Comparison of ENCODE assay signal across 11 cellular contexts in genomic region chr6:128492386-128492785, GRCh38. TPM values are rescaled to one million over a fixed set of nuclear protein-coding genes. Genes with fewer than 3 reads are reported as not detected.
A peak's percentile ranks its signal among the peaks of the same experiment; 100 is the strongest.
DNase-seq lines count a peak whose midpoint lies in the region; ATAC-seq and TF ChIP-seq lines count a peak whose summit lies in the region.
"Had no signal": no experiment of that assay in that cellular context is flagged by ENCODE, and none has a peak within 500 bp of the region (broad histone marks: within the 10 kb centered on the region; RNA-seq: fewer than 3 reads in every experiment).

No MANE protein-coding gene starts in this region.

- intact Hi-C loops in right lobe of liver (cut with DNase I), result no loop called here

- no peaks in the 10 kb centered on the region for H3K36me3 ChIP-seq in right lobe of liver

- no peaks in the 10 kb centered on the region for H3K9me3 ChIP-seq in right lobe of liver

- no peaks in the 10 kb centered on the region for H3K27me3 ChIP-seq in right lobe of liver

- POLR2A ChIA-PET in GM10248 (lab: Yijun Ruan, JAX), result no interaction called here

- H3K27ac ChIP-seq in right lobe of liver, result peak overlapping the region; percentile 22 to 86 (median 74)
- H3K27ac ChIP-seq in temporal lobe (ENCODE audit: low read depth, low read length), result peak overlapping the region; percentile 92

- ATAC-seq in right lobe of liver, result no peak

- peaks cover 0 to 6% (median 0%) of the 10 kb centered on the region in 4 donors for H3K4me1 ChIP-seq in right lobe of liver

- CTCF ChIA-PET in GM10248 (lab: Yijun Ruan, JAX), result no interaction called here

- TF ChIP-seq CTCF in right lobe of liver (IDR thresholded peaks at IDR 0.05) (no peak), GM10248 (IDR thresholded peaks at IDR 0.05; ENCODE audit: control extremely low read depth, extremely low read depth, low read depth, missing control alignments) (no peak)

- H3K4me3 ChIP-seq in right lobe of liver, result no peak overlapping the region

- TF ChIP-seq POLR2A in right lobe of liver (IDR thresholded peaks at IDR 0.05), result no peak

- peak; percentile 32 for DNase-seq in DMS79 treated with DMSO at 0.1 percent for 48 hours (lab: John Stamatoyannopoulos, UW)
- no peak for DNase-seq in DMS79 (lab: John Stamatoyannopoulos, UW)
- DNase-seq in brain pericyte (ENCODE audit: low read depth, low spot score), result peak; percentile 75
- no peak for DNase-seq in right lobe of liver
- no peak for DNase-seq in NCI-H2171 treated with DMSO at 0.1 percent for 48 hours (lab: John Stamatoyannopoulos, UW)
- DNase-seq in AML-193 (lab: John Stamatoyannopoulos, UW), result no peak
- no peak for DNase-seq in GM10248 (ENCODE audit: extremely low spot score)
- DNase-seq: 8988T; activated CD4-positive, alpha-beta memory T cell treated with anti-CD3 and anti-CD28 coated beads, Interleukin-2, amount 10 ng/mL, durations not matched to agents 7 days and 5 days; amniotic stem cell had no signal

- WGBS in right lobe of liver (ENCODE audit: insufficient coverage, low coverage, low lambda C conversion rate, missing lambda C conversion rate), result 32% methylated on average over 2 of the region's 2 CpGs

RNA-seq across cellular contexts. Expression of gene PTPRK, which starts 28.0 kb away (rescaled TPM):
- total RNA-seq in right lobe of liver (10 to 100 TPM; 27.7 to 54.5 (median 35.7) TPM), temporal lobe (127 TPM)

Comparison
In these comparisons a context has a peak if more than half of its experiments do, and no peak if none do; other contexts are left out.
1. DNase-seq: peak in DMS79 treated with DMSO at 0.1 percent for 48 hours (single experiment) and brain pericyte (single experiment); none in DMS79 (single experiment), right lobe of liver (0 of 3), NCI-H2171 treated with DMSO at 0.1 percent for 48 hours (single experiment), AML-193 (0 of 2) and GM10248 (single experiment).